8 cellular contexts compared by ENCODE assay signal in genomic region chr4:57442834-57443291, GRCh38.
DNase-seq lines count a peak whose midpoint lies in the region; ATAC-seq and TF ChIP-seq lines count a peak whose summit lies in the region.

No MANE protein-coding gene starts in this region.

- no peaks in the 10 kb centered on the region for H3K79me2 ChIP-seq in SU-DHL-6 (ENCODE audit: insufficient read depth, low read length)

- no peak overlapping the region for H3K9ac ChIP-seq in SU-DHL-6 (ENCODE audit: low read length)

- 12 to 24% (median 17%) methylated on average over 4 of the region's 4 CpGs for WGBS in psoas muscle, 3 donors

- H3K4me1 ChIP-seq in psoas muscle = no peaks in the 10 kb centered on the region

- H3K4me3 Mint-ChIP-seq in activated CD8-positive, alpha-beta T cell treated with anti-CD3 and anti-CD28 coated beads for 36 hours = no peak overlapping the region
- H3K4me3 Mint-ChIP-seq in activated CD8-positive, alpha-beta T cell treated with anti-CD3 and anti-CD28 coated beads, Interleukin-2, amount 10 ng/mL, durations not matched to agents 7 days and 5 days = no peak overlapping the region
- no peak overlapping the region for H3K4me3 Mint-ChIP-seq in glutamatergic neuron (ENCODE audit: unreplicated experiment)

- H3K4me2 ChIP-seq in SU-DHL-6 (ENCODE audit: low read depth, low read length, poor library complexity, severe bottlenecking) = no peak overlapping the region

- no peaks in the 10 kb centered on the region for H3K9me3 Mint-ChIP-seq in activated CD8-positive, alpha-beta T cell treated with anti-CD3 and anti-CD28 coated beads for 36 hours
- no peaks in the 10 kb centered on the region for H3K9me3 Mint-ChIP-seq in activated CD8-positive, alpha-beta T cell treated with anti-CD3 and anti-CD28 coated beads, Interleukin-2, amount 10 ng/mL, durations not matched to agents 7 days and 5 days (ENCODE audit: insufficient read depth)
- peaks cover 5% of the 10 kb centered on the region for H3K9me3 Mint-ChIP-seq in glutamatergic neuron (ENCODE audit: unreplicated experiment)

- H3K27me3 ChIP-seq in SU-DHL-6 (ENCODE audit: low read length) (no peaks in the 10 kb centered on the region), psoas muscle (ENCODE audit: insufficient read depth in 3 of 3, low read length in 2 of 3) (peaks cover 0 to 2% (median 0%) of the 10 kb centered on the region in 3 donors)

- H3K36me3 Mint-ChIP-seq in activated CD8-positive, alpha-beta T cell treated with anti-CD3 and anti-CD28 coated beads for 36 hours (ENCODE audit: low read depth) = no peaks in the 10 kb centered on the region
- H3K36me3 Mint-ChIP-seq in activated CD8-positive, alpha-beta T cell treated with anti-CD3 and anti-CD28 coated beads, Interleukin-2, amount 10 ng/mL, durations not matched to agents 7 days and 5 days (ENCODE audit: low read depth) = no peaks in the 10 kb centered on the region
- H3K36me3 Mint-ChIP-seq in glutamatergic neuron (ENCODE audit: unreplicated experiment) = no peaks in the 10 kb centered on the region

- H3F3A ChIP-seq in SU-DHL-6 (ENCODE audit: insufficient read depth) = no peaks in the 10 kb centered on the region

- H3K4me3 ChIP-seq in Jurkat, Clone E6-1 (ENCODE audit: low read length) = no peak overlapping the region
- H3K4me3 ChIP-seq in SU-DHL-6 (ENCODE audit: insufficient read depth, low read length, poor library complexity, severe bottlenecking) (no peak overlapping the region), psoas muscle (no peak overlapping the region)

- peak; percentile 22 for DNase-seq in activated CD8-positive, alpha-beta T cell treated with anti-CD3 and anti-CD28 coated beads for 36 hours
- no peak for DNase-seq in activated CD8-positive, alpha-beta T cell treated with anti-CD3 and anti-CD28 coated beads, Interleukin-2, amount 10 ng/mL, durations not matched to agents 7 days and 5 days
- DNase-seq in Jurkat, Clone E6-1 (ENCODE audit: low read depth, low spot score) = peak; percentile 28
- DNase-seq in glutamatergic neuron = peak; percentile 74
- no peak for DNase-seq in psoas muscle

- no peaks in the 10 kb centered on the region for H3K9me2 ChIP-seq in SU-DHL-6 (replicated peaks; ENCODE audit: insufficient read depth, low read length)

- H3K27ac Mint-ChIP-seq in activated CD8-positive, alpha-beta T cell treated with anti-CD3 and anti-CD28 coated beads for 36 hours = no peak overlapping the region
- no peak overlapping the region for H3K27ac Mint-ChIP-seq in activated CD8-positive, alpha-beta T cell treated with anti-CD3 and anti-CD28 coated beads, Interleukin-2, amount 10 ng/mL, durations not matched to agents 7 days and 5 days
- H3K27ac Mint-ChIP-seq in glutamatergic neuron (ENCODE audit: unreplicated experiment) = no peak overlapping the region

- intact Hi-C loops in activated CD8-positive, alpha-beta T cell treated with anti-CD3 and anti-CD28 coated beads for 36 hours (cut with micrococcal nuclease) = no loop called here
- intact Hi-C loops in psoas muscle (cut with DNase I) = no loop called here

- CTCF ChIA-PET in activated CD8-positive, alpha-beta T cell treated with anti-CD3 and anti-CD28 coated beads for 36 hours (lab: Charles Lee) = interaction anchor here (0.7 to 2.0 kb wide), 4 partner anchors 17 to 279 kb away, joined by 3 to 4 read pairs (median 3); no protein-coding TSS in a partner anchor
- CTCF ChIA-PET in activated CD8-positive, alpha-beta T cell treated with anti-CD3 and anti-CD28 coated beads, Interleukin-2, amount 10 ng/mL, durations not matched to agents 7 days and 5 days (lab: Charles Lee) = no interaction called here

- no peaks in the 10 kb centered on the region for H3K9me3 ChIP-seq in SU-DHL-6 (ENCODE audit: insufficient read depth, low read length)
- no peaks in the 10 kb centered on the region for H3K9me3 ChIP-seq in psoas muscle

- H4K20me1 ChIP-seq in SU-DHL-6 (ENCODE audit: low read depth, low read length) = no peaks in the 10 kb centered on the region

- H3K36me3 ChIP-seq in SU-DHL-6 (ENCODE audit: low read length) (no peaks in the 10 kb centered on the region), psoas muscle (ENCODE audit: insufficient read depth in 1 of 2, low read depth in 1 of 2) (no peaks in the 10 kb centered on the region)

- no peaks in the 10 kb centered on the region for H3K27me3 Mint-ChIP-seq in activated CD8-positive, alpha-beta T cell treated with anti-CD3 and anti-CD28 coated beads for 36 hours
- H3K27me3 Mint-ChIP-seq in activated CD8-positive, alpha-beta T cell treated with anti-CD3 and anti-CD28 coated beads, Interleukin-2, amount 10 ng/mL, durations not matched to agents 7 days and 5 days (ENCODE audit: low read depth) = no peaks in the 10 kb centered on the region
- no peaks in the 10 kb centered on the region for H3K27me3 Mint-ChIP-seq in glutamatergic neuron (ENCODE audit: unreplicated experiment)

- no peaks in the 10 kb centered on the region for H3K4me1 Mint-ChIP-seq in activated CD8-positive, alpha-beta T cell treated with anti-CD3 and anti-CD28 coated beads for 36 hours (ENCODE audit: low read depth)
- H3K4me1 Mint-ChIP-seq in activated CD8-positive, alpha-beta T cell treated with anti-CD3 and anti-CD28 coated beads, Interleukin-2, amount 10 ng/mL, durations not matched to agents 7 days and 5 days (ENCODE audit: low read depth) = no peaks in the 10 kb centered on the region
- peaks cover 9% of the 10 kb centered on the region for H3K4me1 Mint-ChIP-seq in glutamatergic neuron (ENCODE audit: low read depth, unreplicated experiment)

- POLR2A ChIA-PET in activated CD8-positive, alpha-beta T cell treated with anti-CD3 and anti-CD28 coated beads for 36 hours (lab: Charles Lee) = no interaction called here
- POLR2A ChIA-PET in activated CD8-positive, alpha-beta T cell treated with anti-CD3 and anti-CD28 coated beads, Interleukin-2, amount 10 ng/mL, durations not matched to agents 7 days and 5 days (lab: Charles Lee) = no interaction called here

- ATAC-seq in activated CD8-positive, alpha-beta T cell treated with anti-CD3 and anti-CD28 coated beads for 36 hours = no peak
- ATAC-seq in activated CD8-positive, alpha-beta T cell treated with anti-CD3 and anti-CD28 coated beads, Interleukin-2, amount 10 ng/mL, durations not matched to agents 7 days and 5 days = no peak
- ATAC-seq in psoas muscle (no peak), GM21381 (IDR thresholded peaks at IDR 0.05; ENCODE audit: unreplicated experiment) (no peak), HG02852 (IDR thresholded peaks at IDR 0.05; ENCODE audit: unreplicated experiment) (no peak)

- H2AFZ ChIP-seq in SU-DHL-6 (ENCODE audit: low read depth, low read length, severe bottlenecking) = no peak overlapping the region

- TF ChIP-seq CTCF in activated CD8-positive, alpha-beta T cell treated with anti-CD3 and anti-CD28 coated beads for 36 hours (IDR thresholded peaks at IDR 0.05) = peak; percentile 43
- TF ChIP-seq CTCF in SU-DHL-6 (IDR thresholded peaks at IDR 0.05; ENCODE audit: insufficient read depth, low read length, poor library complexity, severe bottlenecking) (peak; percentile 25), glutamatergic neuron (IDR thresholded peaks at IDR 0.05; ENCODE audit: partially characterized antibody, unreplicated experiment) (peak; percentile 69), psoas muscle (IDR thresholded peaks at IDR 0.05) (peak; percentile 44)

- H3K27ac ChIP-seq in SU-DHL-6 (ENCODE audit: low read depth, low read length) (no peak overlapping the region), psoas muscle (no peak overlapping the region)

Comparison
In these comparisons a context has a peak if more than half of its experiments do, and no peak if none do; other contexts are left out.
1. DNase-seq: peak in activated CD8-positive, alpha-beta T cell treated with anti-CD3 and anti-CD28 coated beads for 36 hours (single experiment), Jurkat, Clone E6-1 (single experiment) and glutamatergic neuron (single experiment); none in activated CD8-positive, alpha-beta T cell treated with anti-CD3 and anti-CD28 coated beads, Interleukin-2, amount 10 ng/mL, durations not matched to agents 7 days and 5 days (single experiment) and psoas muscle (0 of 2).
2. Peak in every context shown above with its lines, with median percentiles within 50 percentile points of each other: CTCF ChIP-seq.